Comparison of ENCODE assay signal across 8 cellular contexts in the genomic region with DNA sequence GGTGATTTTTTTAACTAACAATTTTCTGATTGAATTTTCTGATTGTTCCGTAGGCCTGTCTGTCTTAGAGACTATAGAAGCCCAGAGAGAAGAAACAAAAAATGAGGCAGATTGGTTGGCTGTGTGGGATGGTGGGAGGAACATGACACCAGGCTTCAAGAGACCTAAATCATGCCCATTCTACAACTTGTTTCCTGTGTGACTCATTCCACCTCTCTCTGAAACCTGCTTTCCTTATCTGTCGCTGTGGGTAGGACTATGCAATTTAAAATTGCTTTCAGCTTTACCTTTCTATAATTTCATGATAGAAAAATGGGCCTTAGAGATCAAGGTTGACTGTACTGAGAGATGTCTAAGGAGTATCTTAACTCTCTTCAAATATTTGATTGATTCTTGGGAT. TPM values are rescaled to one million over a fixed set of nuclear protein-coding genes. Genes with fewer than 3 reads are reported as not detected.
DNase-seq lines count a peak whose midpoint lies in the region; ATAC-seq and TF ChIP-seq lines count a peak whose summit lies in the region.

No MANE protein-coding gene starts in this region.

- no peaks in the 10 kb centered on the region; the same call in 1 of the 2 replicates for H3K79me2 ChIP-seq in HCT116 (ENCODE audit: insufficient read depth, low read length)

- intact Hi-C loops in HCT116 (cut with micrococcal nuclease) (no loop called here), natural killer cell (cut with micrococcal nuclease) (loop anchor here (2.0 to 10.0 kb wide), 3 partner anchors 23 to 845 kb away; no protein-coding TSS in a partner anchor), sigmoid colon (cut with DNase I) (no loop called here)
- intact Hi-C loops in activated T-helper 2 cell treated with anti-CD3 and anti-CD28 coated beads, Interferon-gamma antibody, Interleukin-2, Interleukin-4, amounts not matched to agents 10 μg/mL and 5 μg/mL and 100 μg/mL, durations not matched to agents 14 hours and 24 hours and 36 hours (cut with micrococcal nuclease): loop anchor here (1.0 to 10.0 kb wide), 7 partner anchors 8 to 995 kb away; a partner anchor contains a TSS

- peaks cover 0 to 4% of the 10 kb centered on the region in 2 experiments; a peak in 2 of 4 replicates for H3K36me3 ChIP-seq in HCT116 (ENCODE audit: control insufficient read depth in 1 of 2, insufficient read depth in 2 of 2, low read length in 2 of 2)
- peaks cover 0 to 25% (median 0%) of the 10 kb centered on the region in 4 donors for H3K36me3 ChIP-seq in sigmoid colon

- H3K4me3 Mint-ChIP-seq in activated T-helper 2 cell treated with anti-CD3 and anti-CD28 coated beads, Interferon-gamma antibody, Interleukin-2, Interleukin-4, amounts not matched to agents 10 μg/mL and 5 μg/mL and 100 μg/mL, durations not matched to agents 14 hours and 24 hours and 36 hours (ENCODE audit: low read depth): peak overlapping the region; percentile 60
- H3K4me3 Mint-ChIP-seq in natural killer cell: peak overlapping the region; percentile 62

- peak overlapping the region; percentile 91 for H3K27ac Mint-ChIP-seq in activated T-helper 2 cell treated with anti-CD3 and anti-CD28 coated beads, Interferon-gamma antibody, Interleukin-2, Interleukin-4, amounts not matched to agents 10 μg/mL and 5 μg/mL and 100 μg/mL, durations not matched to agents 14 hours and 24 hours and 36 hours
- H3K27ac Mint-ChIP-seq in natural killer cell: peak overlapping the region; percentile 82 to 86

- no peaks in the 10 kb centered on the region for H4K20me1 ChIP-seq in HCT116 (ENCODE audit: insufficient read depth)

- 55 to 76% methylated on average over 1 to 2 of the region's 2 CpGs for WGBS in sigmoid colon, 2 donors

- CTCF ChIA-PET in HCT116 (lab: Charles Lee): no interaction called here

- H3K27ac ChIP-seq in HCT116 (ENCODE audit: low read depth, low read length): no peak overlapping the region
- peak overlapping the region in 1 of 4 donors; percentile 74 for H3K27ac ChIP-seq in sigmoid colon

- H3K4me2 ChIP-seq in HCT116 (ENCODE audit: low read length): peak overlapping the region; percentile 56

- no peaks in the 10 kb centered on the region for H3K9me2 ChIP-seq in HCT116 (ENCODE audit: insufficient read depth)

- TF ChIP-seq RAD21 in HCT116 (IDR thresholded peaks at IDR 0.05; ENCODE audit: low read depth): no peak

- POLR2A ChIA-PET in HCT116 (lab: Charles Lee): no interaction called here

- no peaks in the 10 kb centered on the region for H3K9me3 Mint-ChIP-seq in activated T-helper 2 cell treated with anti-CD3 and anti-CD28 coated beads, Interferon-gamma antibody, Interleukin-2, Interleukin-4, amounts not matched to agents 10 μg/mL and 5 μg/mL and 100 μg/mL, durations not matched to agents 14 hours and 24 hours and 36 hours
- H3K9me3 Mint-ChIP-seq in natural killer cell: no peaks in the 10 kb centered on the region

- TF ChIP-seq CTCF in HCT116 (IDR thresholded peaks at IDR 0.05 in 2 of 3, conservative IDR thresholded peaks at IDR 0.05 in 1 of 3; ENCODE audit: borderline replicate concordance in 1 of 3, insufficient read depth in 1 of 3, low read depth in 2 of 3, low read length in 2 of 3): no peak
- TF ChIP-seq CTCF in natural killer cell (IDR thresholded peaks at IDR 0.05): no peak
- TF ChIP-seq CTCF in sigmoid colon (IDR thresholded peaks at IDR 0.05): no peak

- TF ChIP-seq POLR2A in HCT116 (IDR thresholded peaks at IDR 0.05; ENCODE audit: borderline replicate concordance, extremely low read depth, insufficient read depth, insufficient read length) (no peak), sigmoid colon (IDR thresholded peaks at IDR 0.05) (no peak)

- H3K9me3 ChIP-seq in HCT116 (ENCODE audit: control insufficient read depth in 1 of 2, insufficient read depth in 1 of 2, low read depth in 1 of 2, low read length in 2 of 2): no peaks in the 10 kb centered on the region
- H3K9me3 ChIP-seq in sigmoid colon: no peaks in the 10 kb centered on the region

- no peak for TF ChIP-seq EP300 in sigmoid colon (IDR thresholded peaks at IDR 0.05)

- peaks cover 80% of the 10 kb centered on the region for H3K4me1 Mint-ChIP-seq in activated T-helper 2 cell treated with anti-CD3 and anti-CD28 coated beads, Interferon-gamma antibody, Interleukin-2, Interleukin-4, amounts not matched to agents 10 μg/mL and 5 μg/mL and 100 μg/mL, durations not matched to agents 14 hours and 24 hours and 36 hours (ENCODE audit: low read depth)
- peaks cover 70 to 82% of the 10 kb centered on the region in 2 donors for H3K4me1 Mint-ChIP-seq in natural killer cell

- peak; percentile 57 for DNase-seq in HCT116 (ENCODE audit: low read depth, low spot score)
- peak; percentile 32 for DNase-seq in LHCN-M2 (ENCODE audit: low read depth)
- DNase-seq in activated T-helper 2 cell treated with anti-CD3 and anti-CD28 coated beads, Interferon-gamma antibody, Interleukin-2, Interleukin-4, amounts not matched to agents 10 μg/mL and 5 μg/mL and 100 μg/mL, durations not matched to agents 14 hours and 24 hours and 36 hours (ENCODE audit: low spot score): peak; percentile 56
- DNase-seq in natural killer cell: no peak
- DNase-seq in NCI-H1694 (lab: John Stamatoyannopoulos, UW): no peak
- no peak for DNase-seq in sigmoid colon
- DNase-seq in DMS153 treated with DMSO at 0.1 percent for 48 hours (lab: John Stamatoyannopoulos, UW; ENCODE audit: unreplicated experiment): no peak

- H3K27me3 ChIP-seq in HCT116 (ENCODE audit: insufficient read depth, low read length) (no peaks in the 10 kb centered on the region), sigmoid colon (no peaks in the 10 kb centered on the region)

- H3K4me1 ChIP-seq in HCT116 (ENCODE audit: control insufficient read depth in 1 of 2, insufficient read depth in 2 of 2, low read length in 2 of 2): peaks cover 7 to 17% of the 10 kb centered on the region in 2 experiments; a peak in 3 of 4 replicates
- H3K4me1 ChIP-seq in sigmoid colon: no peaks in the 10 kb centered on the region

- no peak overlapping the region for H2AFZ ChIP-seq in HCT116 (ENCODE audit: low read depth, low read length, poor library complexity, severe bottlenecking)

- peak; percentile 81 for ATAC-seq in GM18508 (IDR thresholded peaks at IDR 0.05; ENCODE audit: insufficient read depth, unreplicated experiment)
- peak; percentile 96 for ATAC-seq in HCT116
- ATAC-seq in natural killer cell: peak; percentile 74 to 82 (median 76)

- no peak overlapping the region for H3K9ac ChIP-seq in HCT116 (ENCODE audit: low read length)

- peaks cover 86% of the 10 kb centered on the region for H3K36me3 Mint-ChIP-seq in activated T-helper 2 cell treated with anti-CD3 and anti-CD28 coated beads, Interferon-gamma antibody, Interleukin-2, Interleukin-4, amounts not matched to agents 10 μg/mL and 5 μg/mL and 100 μg/mL, durations not matched to agents 14 hours and 24 hours and 36 hours (ENCODE audit: low read depth)
- H3K36me3 Mint-ChIP-seq in natural killer cell: peaks cover 2% of the 10 kb centered on the region

- BruUV-seq in HCT116 (replicated peaks; lab: Mats Ljungman, UMichigan): no TSS peak

- RAD21 ChIA-PET in HCT116 (lab: Charles Lee; ENCODE audit: low non-redundant PET in 1 of 2, low total read pairs in 2 of 2, uncharacterized antibody in 2 of 2, unreplicated experiment in 2 of 2): no interaction called here

- no peak overlapping the region for H3K4me3 ChIP-seq in HCT116 (replicated peaks in 1 of 2; ENCODE audit: low read depth in 1 of 2, low read length in 2 of 2)
- no peak overlapping the region for H3K4me3 ChIP-seq in sigmoid colon

- no peaks in the 10 kb centered on the region for H3K27me3 Mint-ChIP-seq in activated T-helper 2 cell treated with anti-CD3 and anti-CD28 coated beads, Interferon-gamma antibody, Interleukin-2, Interleukin-4, amounts not matched to agents 10 μg/mL and 5 μg/mL and 100 μg/mL, durations not matched to agents 14 hours and 24 hours and 36 hours (ENCODE audit: low read depth)
- H3K27me3 Mint-ChIP-seq in natural killer cell (ENCODE audit: low read depth in 2 of 2): no peaks in the 10 kb centered on the region

TF ChIP-seq in HCT116, 20 proteins besides CTCF, POLR2A, EP300 and RAD21 (continues in another document):
- TF ChIP-seq EZH2phosphoT487 (IDR thresholded peaks at IDR 0.05; ENCODE audit: borderline replicate concordance) (no peak), ELF1 (IDR thresholded peaks at IDR 0.05; ENCODE audit: borderline replicate concordance, low read depth) (no peak), TCF7L2 (IDR thresholded peaks at IDR 0.05; ENCODE audit: borderline replicate concordance, extremely low read depth, insufficient read depth, insufficient read length) (peak; percentile 10), ZNF274 (IDR thresholded peaks at IDR 0.05; ENCODE audit: low read depth, low read length) (no peak), CEBPB (IDR thresholded peaks at IDR 0.05; ENCODE audit: low read depth) (no peak), JUND (IDR thresholded peaks at IDR 0.05) (peak; percentile 74), FOSL1 (IDR thresholded peaks at IDR 0.05; ENCODE audit: low read depth) (peak; percentile 76), EZH2 (IDR thresholded peaks at IDR 0.05) (no peak), ZFX (IDR thresholded peaks at IDR 0.05) (no peak)
- TF ChIP-seq, protein P1, sequence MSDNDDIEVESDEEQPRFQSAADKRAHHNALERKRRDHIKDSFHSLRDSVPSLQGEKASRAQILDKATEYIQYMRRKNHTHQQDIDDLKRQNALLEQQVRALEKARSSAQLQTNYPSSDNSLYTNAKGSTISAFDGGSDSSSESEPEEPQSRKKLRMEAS (IDR thresholded peaks at IDR 0.05): no peak

RNA-seq across cellular contexts. Expression of a gene that starts 44.5 kb away (rescaled TPM):
- total RNA-seq in HCT116 (2021; ENCODE audit: unreplicated experiment) (12.1 TPM), LHCN-M2 (2014; rRNA removed) (5.5 and 8.0 TPM in 2 replicates), natural killer cell (10 to 100 TPM; 16.7 to 26.1 (median 22.3) TPM), sigmoid colon (10 to 100 TPM; 11.3 to 17.5 (median 12.2) TPM)
- 7.6 and 8.2 TPM in 2 replicates for polyA plus RNA-seq in HCT116 (2012)
- polyA plus RNA-seq in LHCN-M2 (2012): 2.7 TPM
- total RNA-seq in activated T-helper 2 cell treated with anti-CD3 and anti-CD28 coated beads, Interferon-gamma antibody, Interleukin-2, Interleukin-4, amounts not matched to agents 10 μg/mL and 5 μg/mL and 100 μg/mL, durations not matched to agents 14 hours and 24 hours and 36 hours: 18.7 and 20.5 TPM in 2 replicates
- 10 to 100 TPM; 14.4 to 23.1 (median 18.2) TPM for polyA plus RNA-seq in sigmoid colon

RNA-seq across cellular contexts. Expression of a gene that starts 44.8 kb away (rescaled TPM):
- total RNA-seq in HCT116 (2021; ENCODE audit: unreplicated experiment) (13.8 TPM), LHCN-M2 (2014; rRNA removed) (21.7 and 26.9 TPM in 2 replicates), natural killer cell (10 to 100 TPM; 20.4 to 27.3 (median 22.8) TPM), sigmoid colon (10 to 100 TPM; 23.7 to 28.8 (median 25.7) TPM)
- 7.0 and 7.1 TPM in 2 replicates for polyA plus RNA-seq in HCT116 (2012)
- polyA plus RNA-seq in LHCN-M2 (2012): 16.6 TPM
- 22.7 and 23.1 TPM in 2 replicates for total RNA-seq in activated T-helper 2 cell treated with anti-CD3 and anti-CD28 coated beads, Interferon-gamma antibody, Interleukin-2, Interleukin-4, amounts not matched to agents 10 μg/mL and 5 μg/mL and 100 μg/mL, durations not matched to agents 14 hours and 24 hours and 36 hours
- 10 to 100 TPM; 14.6 to 30.1 (median 23.4) TPM for polyA plus RNA-seq in sigmoid colon

Comparison
In these comparisons a context has a peak if more than half of its experiments do, and no peak if none do; other contexts are left out.
1. DNase-seq: peak in HCT116 (single experiment), LHCN-M2 (single experiment) and activated T-helper 2 cell treated with anti-CD3 and anti-CD28 coated beads, Interferon-gamma antibody, Interleukin-2, Interleukin-4, amounts not matched to agents 10 μg/mL and 5 μg/mL and 100 μg/mL, durations not matched to agents 14 hours and 24 hours and 36 hours (single experiment); none in natural killer cell (single experiment), NCI-H1694 (single experiment), sigmoid colon (single experiment) and DMS153 treated with DMSO at 0.1 percent for 48 hours (single experiment).
2. intact Hi-C loops: an anchor here in activated T-helper 2 cell treated with anti-CD3 and anti-CD28 coated beads, Interferon-gamma antibody, Interleukin-2, Interleukin-4, amounts not matched to agents 10 μg/mL and 5 μg/mL and 100 μg/mL, durations not matched to agents 14 hours and 24 hours and 36 hours (1.0 to 10.0 kb wide) and natural killer cell (2.0 to 10.0 kb wide); none called in HCT116 and sigmoid colon.
3. Peak in every context shown above with its lines, with median percentiles within 50 percentile points of each other: ATAC-seq.